Comparison of ENCODE assay signal across 10 cellular contexts in the genomic region with DNA sequence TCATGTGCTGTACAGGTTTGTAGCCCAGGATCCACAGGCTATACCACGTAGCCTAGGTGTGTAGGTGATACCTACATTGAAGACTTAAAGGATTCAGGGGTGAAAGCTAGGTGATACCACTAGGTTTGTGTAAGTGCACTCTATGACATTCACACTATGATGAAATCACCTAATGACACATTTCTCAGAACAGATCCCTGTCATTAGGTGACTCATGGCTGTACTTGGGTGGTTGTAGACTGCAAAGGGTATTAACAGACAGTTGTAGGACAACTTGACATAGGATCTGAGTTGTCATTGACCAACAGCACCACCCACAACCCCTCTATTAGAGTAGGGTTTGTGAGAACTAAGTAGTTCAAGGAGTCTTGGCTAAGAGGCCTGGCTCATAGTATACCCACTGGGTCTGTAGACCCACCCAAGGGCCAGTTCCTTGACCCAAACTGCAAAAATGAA. TPM values are rescaled to one million over a fixed set of nuclear protein-coding genes. Genes with fewer than 3 reads are reported as not detected.
A peak's percentile ranks its signal among the peaks of the same experiment; 100 is the strongest.
DNase-seq lines count a peak whose midpoint lies in the region; ATAC-seq, FAIRE-seq and TF ChIP-seq lines count a peak whose summit lies in the region.
"Had no signal": no experiment of that assay in that cellular context is flagged by ENCODE, and none has a peak within 500 bp of the region (broad histone marks: within the 10 kb centered on the region; RNA-seq: fewer than 3 reads in every experiment).

No MANE protein-coding gene starts in this region.

- 97% methylated on average over 1 of the region's 1 CpG for WGBS in heart right ventricle, 2 donors

- H3K9me3 ChIP-seq in lower lobe of right lung (no peaks in the 10 kb centered on the region), heart right ventricle (peaks cover 0 to 5% (median 0%) of the 10 kb centered on the region in 11 donors)

- H3K4me1 ChIP-seq in lower lobe of right lung (no peaks in the 10 kb centered on the region), heart right ventricle (no peaks in the 10 kb centered on the region)

- H3K9me3 Mint-ChIP-seq in activated B cell treated with CpG ODN at 0.5 μM for 24 hours (peaks cover 5% of the 10 kb centered on the region), chondrocyte (ENCODE audit: low read depth) (peaks cover 8% of the 10 kb centered on the region)

- intact Hi-C loops in activated B cell treated with CpG ODN at 0.5 μM for 24 hours (cut with micrococcal nuclease): no loop called here
- intact Hi-C loops in lower lobe of right lung (cut with DNase I): no loop called here
- intact Hi-C loops in heart right ventricle (cut with DNase I): no loop called here

- H3K4me3 ChIP-seq in lower lobe of right lung: no peak overlapping the region
- H3K4me3 ChIP-seq in heart right ventricle: no peak overlapping the region

- CTCF ChIA-PET in activated B cell treated with CpG ODN at 0.5 μM for 24 hours (lab: Charles Lee): no interaction called here

- H3K27me3 Mint-ChIP-seq in activated B cell treated with CpG ODN at 0.5 μM for 24 hours: no peaks in the 10 kb centered on the region
- no peaks in the 10 kb centered on the region for H3K27me3 Mint-ChIP-seq in chondrocyte (ENCODE audit: low read depth)

- H3K36me3 Mint-ChIP-seq in activated B cell treated with CpG ODN at 0.5 μM for 24 hours (ENCODE audit: low read depth): peaks cover 10% of the 10 kb centered on the region
- no peaks in the 10 kb centered on the region for H3K36me3 Mint-ChIP-seq in chondrocyte (ENCODE audit: low read depth)

- no peak for TF ChIP-seq CTCF in activated B cell treated with CpG ODN at 0.5 μM for 24 hours (IDR thresholded peaks at IDR 0.05)
- no peak for TF ChIP-seq CTCF in lower lobe of right lung (IDR thresholded peaks at IDR 0.05)
- TF ChIP-seq CTCF in heart right ventricle (IDR thresholded peaks at IDR 0.05): no peak
- TF ChIP-seq CTCF in chondrocyte (IDR thresholded peaks at IDR 0.05): no peak

- H3K4me3 Mint-ChIP-seq in activated B cell treated with CpG ODN at 0.5 μM for 24 hours (no peak overlapping the region), chondrocyte (ENCODE audit: unreplicated experiment) (no peak overlapping the region)

- ATAC-seq in GM18907 (IDR thresholded peaks at IDR 0.05; ENCODE audit: unreplicated experiment): peak; percentile 58
- ATAC-seq in HG03045 (IDR thresholded peaks at IDR 0.05; ENCODE audit: unreplicated experiment): peak; percentile 89
- ATAC-seq in activated B cell treated with CpG ODN at 0.5 μM for 24 hours (ENCODE audit: low read depth): peak; percentile 66
- ATAC-seq in lower lobe of right lung: peak; percentile 35 to 67
- no peak for ATAC-seq in HG03457 (IDR thresholded peaks at IDR 0.05; ENCODE audit: unreplicated experiment)
- no peak for ATAC-seq in heart right ventricle

- FAIRE-seq in GM19239 (lab: Jason Lieb, UNC): no peak

- H3K27me3 ChIP-seq in lower lobe of right lung (ENCODE audit: low read depth): no peaks in the 10 kb centered on the region
- no peaks in the 10 kb centered on the region for H3K27me3 ChIP-seq in heart right ventricle

- H3K27ac ChIP-seq in lower lobe of right lung (no peak overlapping the region), heart right ventricle (peak overlapping the region in 1 of 10 donors; percentile 28)

- POLR2A ChIA-PET in activated B cell treated with CpG ODN at 0.5 μM for 24 hours (lab: Charles Lee): interaction anchor here (1.3 to 2.1 kb wide), 3 partner anchors 9 to 28 kb away, joined by 7 to 11 read pairs (median 7); a partner anchor contains a TSS

- DNase-seq in activated B cell treated with CpG ODN at 0.5 μM for 24 hours: no peak
- DNase-seq in lower lobe of right lung: no peak
- DNase-seq in heart right ventricle: no peak
- no peak for DNase-seq in GM19239 (ENCODE audit: insufficient read length, low spot score)
- no peak for DNase-seq in chondrocyte (ENCODE audit: low spot score)
- DNase-seq: amygdala, SHP77 treated with DMSO at 0.1 percent for 48 hours had no signal

- no peak overlapping the region for H3K27ac Mint-ChIP-seq in activated B cell treated with CpG ODN at 0.5 μM for 24 hours
- no peak overlapping the region for H3K27ac Mint-ChIP-seq in chondrocyte (ENCODE audit: unreplicated experiment)

- H3K36me3 ChIP-seq in lower lobe of right lung: no peaks in the 10 kb centered on the region
- no peaks in the 10 kb centered on the region for H3K36me3 ChIP-seq in heart right ventricle

- peaks cover 26% of the 10 kb centered on the region for H3K4me1 Mint-ChIP-seq in activated B cell treated with CpG ODN at 0.5 μM for 24 hours
- no peaks in the 10 kb centered on the region for H3K4me1 Mint-ChIP-seq in chondrocyte (ENCODE audit: low read depth)

RNA-seq across cellular contexts. Expression of a gene that starts 27.7 kb away (rescaled TPM):
- total RNA-seq in activated B cell treated with CpG ODN at 0.5 μM for 24 hours (111 and 144 TPM in 2 replicates), lower lobe of right lung (55.9 TPM), heart right ventricle (10 to 100 TPM; 20.4 to 35.3 (median 33.4) TPM), chondrocyte (27.3 to 39.8 TPM (median 31.5 TPM) in 3 replicates)
- polyA plus RNA-seq in heart right ventricle: 1 to 10 TPM; 6.3 to 7.5 TPM

RNA-seq across cellular contexts. Expression of a gene that starts 56.5 kb away (rescaled TPM):
- total RNA-seq in activated B cell treated with CpG ODN at 0.5 μM for 24 hours (1.9 and 2.6 TPM in 2 replicates), lower lobe of right lung (1.1 TPM), heart right ventricle (1 to 10 TPM in 1 of 10 donors, under 1 TPM in 7, not detected in 2; 0.17 to 2.7 (median 0.34) TPM), chondrocyte (4.8 to 6.5 TPM (median 5.8 TPM) in 3 replicates)
- polyA plus RNA-seq in heart right ventricle: under 1 TPM; 0.33 to 0.88 TPM

RNA-seq across cellular contexts. Expression of a gene that starts 56.5 kb away (rescaled TPM):
- total RNA-seq in activated B cell treated with CpG ODN at 0.5 μM for 24 hours (17.4 TPM in 2 replicates), lower lobe of right lung (11.5 TPM), heart right ventricle (1 to 10 TPM; 3.9 to 9.9 (median 5.4) TPM), chondrocyte (6.5 to 9.3 TPM (median 7.6 TPM) in 3 replicates)
- 1 to 10 TPM; 4.2 to 6.0 TPM for polyA plus RNA-seq in heart right ventricle

Comparison
In these comparisons a context has a peak if more than half of its experiments do, and no peak if none do; other contexts are left out.
1. ATAC-seq: peak in GM18907 (single experiment), HG03045 (single experiment), activated B cell treated with CpG ODN at 0.5 μM for 24 hours (single experiment) and lower lobe of right lung (2 of 2); none in HG03457 (single experiment) and heart right ventricle (0 of 8).